In the genomic region with DNA sequence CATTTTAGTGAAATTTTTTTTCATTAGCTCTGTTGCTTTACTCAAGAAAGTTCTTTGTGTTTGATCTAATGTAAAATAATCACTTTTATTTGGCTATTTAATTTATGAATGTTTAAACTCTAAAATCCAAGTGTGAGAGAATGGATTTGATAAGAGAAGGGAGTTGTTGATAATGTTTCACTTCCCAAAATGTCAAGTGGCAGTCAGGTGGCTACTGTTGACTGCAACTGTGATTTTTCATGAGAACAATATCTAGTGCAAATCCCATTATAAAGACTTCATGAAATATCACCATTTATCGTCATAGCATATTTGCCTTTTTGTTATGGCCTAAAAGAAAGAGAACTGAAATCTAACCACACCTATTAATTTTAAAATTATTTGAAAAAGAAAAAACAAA, we compare ENCODE assay signal across 21 cellular contexts.
A peak's percentile ranks its signal among the peaks of the same experiment; 100 is the strongest.
DNase-seq lines count a peak whose midpoint lies in the region; FAIRE-seq and TF ChIP-seq lines count a peak whose summit lies in the region.
"Had no signal": no experiment of that assay in that cellular context is flagged by ENCODE, and none has a peak within 500 bp of the region (broad histone marks: within the 10 kb centered on the region; RNA-seq: fewer than 3 reads in every experiment).

No MANE protein-coding gene starts in this region.

- H3K4me3 ChIP-seq in astrocyte (ENCODE audit: insufficient read depth, low read depth, low read length), result no peak overlapping the region
- H3K4me3 ChIP-seq in smooth muscle cell, result no peak overlapping the region
- H3K4me3 ChIP-seq: A549, GM23338 had no signal

- H3K4me1 Mint-ChIP-seq in Calu3 (ENCODE audit: low read depth, unreplicated experiment) (peaks cover 39% of the 10 kb centered on the region), astrocyte (ENCODE audit: low read depth, unreplicated experiment) (peaks cover 4% of the 10 kb centered on the region), mesothelial cell of epicardium (peaks cover 72% of the 10 kb centered on the region)
- H3K4me1 Mint-ChIP-seq: CD4-positive, alpha-beta memory T cell; GM23338; H9 had no signal

- FAIRE-seq in astrocyte (lab: Jason Lieb, UNC), result no peak
- no peak for FAIRE-seq in frontal cortex (lab: Jason Lieb, UNC)
- FAIRE-seq: A549, GM12891, GM18507 had no signal

- H3K4me3 Mint-ChIP-seq in Calu3 (ENCODE audit: low read depth, unreplicated experiment) (no peak overlapping the region), astrocyte (ENCODE audit: unreplicated experiment) (no peak overlapping the region), mesothelial cell of epicardium (no peak overlapping the region)
- H3K4me3 Mint-ChIP-seq: CD4-positive, alpha-beta memory T cell; GM23338; H9; HFFc6 had no signal

- H3K36me3 ChIP-seq in astrocyte (ENCODE audit: insufficient read depth, low read length) (no peaks in the 10 kb centered on the region), smooth muscle cell (ENCODE audit: low read depth) (no peaks in the 10 kb centered on the region)

- H3K9me3 Mint-ChIP-seq in Calu3 (ENCODE audit: low read depth, unreplicated experiment) (no peaks in the 10 kb centered on the region), astrocyte (ENCODE audit: unreplicated experiment) (no peaks in the 10 kb centered on the region), mesothelial cell of epicardium (peaks cover 1% of the 10 kb centered on the region)
- H3K9me3 Mint-ChIP-seq: GM23338, H9, HFFc6 had no signal

- no peak for TF ChIP-seq CTCF in Calu3 (IDR thresholded peaks at IDR 0.05; ENCODE audit: unreplicated experiment)
- no peak for TF ChIP-seq CTCF in astrocyte (IDR thresholded peaks at IDR 0.05; ENCODE audit: insufficient read depth, low read depth, low read length)
- TF ChIP-seq CTCF in mesothelial cell of epicardium (IDR thresholded peaks at IDR 0.05; ENCODE audit: unreplicated experiment), result no peak
- no peak for TF ChIP-seq CTCF in smooth muscle cell (IDR thresholded peaks at IDR 0.05; ENCODE audit: borderline replicate concordance, insufficient read depth, poor library complexity, severe bottlenecking)

- H3K36me3 Mint-ChIP-seq in Calu3 (ENCODE audit: insufficient read depth, unreplicated experiment) (no peaks in the 10 kb centered on the region), astrocyte (ENCODE audit: low read depth, unreplicated experiment) (no peaks in the 10 kb centered on the region), mesothelial cell of epicardium (no peaks in the 10 kb centered on the region)
- H3K36me3 Mint-ChIP-seq: CD4-positive, alpha-beta memory T cell had no signal

- no peak overlapping the region for H3K27ac ChIP-seq in astrocyte (ENCODE audit: low read depth, low read length)
- no peak overlapping the region for H3K27ac ChIP-seq in smooth muscle cell (ENCODE audit: low read depth)
- H3K27ac ChIP-seq: A549 had no signal

- H3K4me2 ChIP-seq in astrocyte (ENCODE audit: low read length), result peak overlapping the region; percentile 30
- H3K4me2 ChIP-seq in smooth muscle cell, result peak overlapping the region; percentile 65
- H3K4me2 ChIP-seq: A549, GM23338 had no signal

- no peaks in the 10 kb centered on the region for H4K20me1 ChIP-seq in astrocyte (ENCODE audit: insufficient read depth, low read length)
- no peaks in the 10 kb centered on the region for H4K20me1 ChIP-seq in smooth muscle cell (ENCODE audit: low read depth)

- CTCF ChIA-PET in Calu3 (lab: Charles Lee), result no interaction called here

- DNase-seq in Calu3 (no peak), astrocyte (ENCODE audit: low read depth) (no peak), mesothelial cell of epicardium (ENCODE audit: low spot score in 2 of 2, unreplicated experiment in 2 of 2) (no peak), smooth muscle cell (lab: John Stamatoyannopoulos, UW; ENCODE audit: unreplicated experiment) (no peak), frontal cortex (ENCODE audit: low spot score in 2 of 2) (no peak), DMS 273 treated with DMSO at 0.1 percent for 48 hours (lab: John Stamatoyannopoulos, UW) (no peak), hypothalamus (lab: John Stamatoyannopoulos, UW) (no peak)
- DNase-seq: 8988T; ACHN; AML-193; C1 segment of cervical spinal cord; CD4-positive, alpha-beta memory T cell; COR-L47; DMS79; GDM1; H9; HFFc6 had no signal

- WGBS in smooth muscle cell (ENCODE audit: low lambda C conversion rate), result 94% methylated on average over 1 of the region's 1 CpG

- H3K27me3 ChIP-seq in astrocyte (ENCODE audit: insufficient read depth, low read length) (no peaks in the 10 kb centered on the region), smooth muscle cell (ENCODE audit: low read depth) (no peaks in the 10 kb centered on the region)

- H3K27ac Mint-ChIP-seq in Calu3 (ENCODE audit: unreplicated experiment) (peak overlapping the region; percentile 47), astrocyte (ENCODE audit: unreplicated experiment) (no peak overlapping the region), mesothelial cell of epicardium (peak overlapping the region; percentile 92)
- H3K27ac Mint-ChIP-seq: CD4-positive, alpha-beta memory T cell; GM23338; H9; HFFc6 had no signal

- no TSS peak for BruUV-seq in Calu3 (replicated peaks; lab: Mats Ljungman, UMichigan)

- H2AFZ ChIP-seq in astrocyte (ENCODE audit: low read depth, low read length), result no peak overlapping the region
- H2AFZ ChIP-seq in smooth muscle cell (ENCODE audit: low read depth), result no peak overlapping the region
- H2AFZ ChIP-seq: GM23338 had no signal

- H3K9ac ChIP-seq in astrocyte (ENCODE audit: low read length), result no peak overlapping the region
- no peak overlapping the region for H3K9ac ChIP-seq in smooth muscle cell (ENCODE audit: low read depth)

- H3F3A ChIP-seq in smooth muscle cell (ENCODE audit: low read depth), result peaks cover 4% of the 10 kb centered on the region

- H3K9me3 ChIP-seq in astrocyte (ENCODE audit: insufficient read depth, low read depth, low read length) (no peaks in the 10 kb centered on the region), smooth muscle cell (replicated peaks; ENCODE audit: low read depth) (no peaks in the 10 kb centered on the region)
- H3K9me3 ChIP-seq: A549 had no signal

- intact Hi-C loops in Calu3 (cut with micrococcal nuclease; ENCODE audit: unreplicated experiment), result loop anchor here (5.0 kb wide), 1 partner anchor 139 kb away; no protein-coding TSS in a partner anchor

- H3K79me2 ChIP-seq in astrocyte (ENCODE audit: insufficient read depth, low read length) (no peaks in the 10 kb centered on the region), smooth muscle cell (ENCODE audit: low read depth) (no peaks in the 10 kb centered on the region)

- H3K27me3 Mint-ChIP-seq in Calu3 (ENCODE audit: unreplicated experiment) (no peaks in the 10 kb centered on the region), astrocyte (ENCODE audit: low read depth, unreplicated experiment) (no peaks in the 10 kb centered on the region), mesothelial cell of epicardium (ENCODE audit: low read depth) (no peaks in the 10 kb centered on the region)

- peaks cover 6% of the 10 kb centered on the region for H3K4me1 ChIP-seq in astrocyte (ENCODE audit: insufficient read depth, low read length)
- peaks cover 6% of the 10 kb centered on the region for H3K4me1 ChIP-seq in smooth muscle cell (ENCODE audit: low read depth)
- H3K4me1 ChIP-seq: A549 had no signal
